In the genomic region with DNA sequence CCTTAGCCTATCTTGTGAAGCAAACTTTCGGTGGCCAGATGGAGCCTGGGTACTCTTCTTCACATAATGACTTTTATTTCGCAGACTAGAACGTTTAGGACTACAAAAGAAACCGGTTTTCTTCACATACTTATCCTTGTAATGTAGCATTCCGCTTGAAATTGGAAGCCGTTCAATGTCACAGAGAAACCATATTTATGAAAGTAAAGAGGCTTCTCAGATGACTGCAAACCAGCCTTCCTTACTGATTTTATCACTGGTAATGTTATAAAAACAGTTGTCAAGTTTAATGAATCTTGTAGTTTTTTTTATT, we compare ENCODE assay signal across 8 cellular contexts.
DNase-seq lines count a peak whose midpoint lies in the region; ATAC-seq and TF ChIP-seq lines count a peak whose summit lies in the region.

No MANE protein-coding gene starts in this region.

- H2BK5ac ChIP-seq in trophoblast cell (ENCODE audit: low read depth, low read length, poor library complexity): no peak overlapping the region

- no peak overlapping the region for H3K18ac ChIP-seq in trophoblast cell (ENCODE audit: low read length)

- H3K79me2 ChIP-seq in trophoblast cell (ENCODE audit: control insufficient read depth, insufficient read depth, low read length, poor library complexity): no peaks in the 10 kb centered on the region

- H4K91ac ChIP-seq in trophoblast cell (ENCODE audit: low read depth, low read length): no peak overlapping the region

- no peak for ATAC-seq in RWPE2 (ENCODE audit: low read depth)
- no peak for ATAC-seq in HG02840 (IDR thresholded peaks at IDR 0.05; ENCODE audit: low FRiP score, unreplicated experiment)

- H3K4ac ChIP-seq in trophoblast cell (ENCODE audit: low read depth, low read length): no peak overlapping the region

- peak overlapping the region; percentile 62 for H3K4me3 ChIP-seq in Caco-2 (ENCODE audit: low read depth, low read length)
- peak overlapping the region; percentile 29 for H3K4me3 ChIP-seq in RWPE2 (ENCODE audit: severe bottlenecking)
- peak overlapping the region; percentile 45 to 60 for H3K4me3 ChIP-seq in esophagus (ENCODE audit: low read depth in 1 of 2, low read length in 2 of 2)
- H3K4me3 ChIP-seq in trophoblast cell (ENCODE audit: low read depth, low read length): no peak overlapping the region

- intact Hi-C loops in Caco-2 (cut with micrococcal nuclease; ENCODE audit: unreplicated experiment): no loop called here

- peaks cover 4% of the 10 kb centered on the region for H3K79me1 ChIP-seq in trophoblast cell (ENCODE audit: low read length)

- BruUV-seq in Caco-2 (replicated peaks; lab: Mats Ljungman, UMichigan): no TSS peak

- H3K4me2 ChIP-seq in trophoblast cell (ENCODE audit: low read length): peak overlapping the region; percentile 55

- H2BK120ac ChIP-seq in trophoblast cell (ENCODE audit: insufficient read depth, low read length, poor library complexity): no peak overlapping the region

- H3K27me3 Mint-ChIP-seq in Caco-2 (ENCODE audit: insufficient read depth, unreplicated experiment): no peaks in the 10 kb centered on the region

- no peaks in the 10 kb centered on the region for H3K9me3 Mint-ChIP-seq in Caco-2 (ENCODE audit: unreplicated experiment)

- H3K14ac ChIP-seq in trophoblast cell (ENCODE audit: low read length): no peak overlapping the region

- TF ChIP-seq CTCF in Caco-2 (IDR thresholded peaks at IDR 0.05; ENCODE audit: insufficient read depth in 1 of 2, low read depth in 1 of 2, low read length in 1 of 2, severe bottlenecking in 1 of 2, unreplicated experiment in 1 of 2) (no peak), RWPE2 (IDR thresholded peaks at IDR 0.05; ENCODE audit: poor library complexity, severe bottlenecking) (no peak)

- H4K12ac ChIP-seq in trophoblast cell (ENCODE audit: low read depth, low read length): no peak overlapping the region

- H3K27ac Mint-ChIP-seq in Caco-2 (ENCODE audit: unreplicated experiment): peak overlapping the region; percentile 100

- peak overlapping the region; percentile 18 for H3K27ac ChIP-seq in RWPE2 (ENCODE audit: poor library complexity, severe bottlenecking)
- peak overlapping the region; percentile 90 to 98 for H3K27ac ChIP-seq in esophagus (ENCODE audit: low read depth in 2 of 2, low read length in 1 of 2)
- no peak overlapping the region for H3K27ac ChIP-seq in trophoblast cell (ENCODE audit: low read depth, low read length)

- no peak overlapping the region for H2BK12ac ChIP-seq in trophoblast cell (ENCODE audit: low read length)

- H3K4me3 Mint-ChIP-seq in Caco-2 (ENCODE audit: unreplicated experiment): peak overlapping the region; percentile 94

- DNase-seq in Caco-2: no peak
- DNase-seq in RWPE2 (ENCODE audit: low spot score): no peak
- DNase-seq in trophoblast cell: no peak
- no peak for DNase-seq in HuH-7.5 (ENCODE audit: low spot score)
- no peak for DNase-seq in NCI-H2227 (lab: John Stamatoyannopoulos, UW; ENCODE audit: unreplicated experiment)
- DNase-seq in NCI-H2196 (lab: John Stamatoyannopoulos, UW; ENCODE audit: unreplicated experiment): no peak

- H2AK5ac ChIP-seq in trophoblast cell (ENCODE audit: low read length): no peak overlapping the region

- POLR2A ChIA-PET in Caco-2 (lab: Charles Lee): interaction anchor here (1.2 to 1.4 kb wide), 6 partner anchors 13 to 134 kb away, joined by 6 to 11 read pairs (median 7); no protein-coding TSS in a partner anchor

- peak overlapping the region; percentile 61 for H4K8ac ChIP-seq in trophoblast cell (ENCODE audit: low read depth, low read length)

- H2AFZ ChIP-seq in trophoblast cell (ENCODE audit: insufficient read depth, low read length, poor library complexity): no peak overlapping the region

- no peak overlapping the region for H3K23ac ChIP-seq in trophoblast cell (ENCODE audit: low read length)

- H3K27me3 ChIP-seq in Caco-2 (replicated peaks; ENCODE audit: control insufficient read depth, insufficient read depth, low read length): no peaks in the 10 kb centered on the region
- no peaks in the 10 kb centered on the region for H3K27me3 ChIP-seq in RWPE2 (ENCODE audit: insufficient read depth, poor library complexity, severe bottlenecking)
- H3K27me3 ChIP-seq in esophagus (ENCODE audit: control insufficient read depth in 1 of 2, insufficient read depth in 2 of 2, low read length in 2 of 2): no peaks in the 10 kb centered on the region
- no peaks in the 10 kb centered on the region for H3K27me3 ChIP-seq in trophoblast cell (ENCODE audit: insufficient read depth, low read length)

- 24 to 27% methylated on average over 6 of the region's 6 CpGs for WGBS in esophagus, 2 donors
- no CpG with 5 or more reads among the region's 6 CpGs for WGBS in trophoblast cell (ENCODE audit: extremely low coverage, insufficient coverage, insufficient read length)

- H3K36me3 ChIP-seq in Caco-2 (ENCODE audit: control insufficient read depth, insufficient read depth, low read length) (no peaks in the 10 kb centered on the region), RWPE2 (ENCODE audit: low read depth) (no peaks in the 10 kb centered on the region), esophagus (ENCODE audit: control insufficient read depth in 2 of 2, insufficient read depth in 2 of 2, low read length in 1 of 2) (no peaks in the 10 kb centered on the region), trophoblast cell (ENCODE audit: control insufficient read depth in 1 of 2, insufficient read depth in 2 of 2, low read length in 2 of 2) (no peaks in the 10 kb centered on the region)

- no peaks in the 10 kb centered on the region for H3K4me1 Mint-ChIP-seq in Caco-2 (ENCODE audit: low read depth, unreplicated experiment)

- H3K9ac ChIP-seq in trophoblast cell (ENCODE audit: low read length): no peak overlapping the region

- CTCF ChIA-PET in Caco-2 (lab: Charles Lee): interaction anchor here (0.5 kb wide), 1 partner anchor 41 kb away, joined by 3 read pairs; no protein-coding TSS in a partner anchor

- peaks cover 26% of the 10 kb centered on the region for H3K36me3 Mint-ChIP-seq in Caco-2 (ENCODE audit: insufficient read depth, unreplicated experiment)

- H3K9me3 ChIP-seq in Caco-2: no peaks in the 10 kb centered on the region
- H3K9me3 ChIP-seq in RWPE2 (ENCODE audit: severe bottlenecking): no peaks in the 10 kb centered on the region
- H3K9me3 ChIP-seq in esophagus (ENCODE audit: control insufficient read depth in 2 of 2, insufficient read depth in 1 of 2, low read depth in 1 of 2, low read length in 1 of 2): no peaks in the 10 kb centered on the region
- H3K9me3 ChIP-seq in trophoblast cell (ENCODE audit: insufficient read depth, low read depth, low read length): no peaks in the 10 kb centered on the region

- 0 out of 2 replicates have a peak, but pooled peaks cover 4% of the 10 kb centered on the region for H3K4me1 ChIP-seq in Caco-2
- H3K4me1 ChIP-seq in RWPE2 (ENCODE audit: insufficient read depth, poor library complexity, severe bottlenecking): peaks cover 5% of the 10 kb centered on the region
- H3K4me1 ChIP-seq in esophagus (ENCODE audit: control insufficient read depth in 2 of 2, insufficient read depth in 2 of 2, low read length in 1 of 2): no peaks in the 10 kb centered on the region
- H3K4me1 ChIP-seq in trophoblast cell (ENCODE audit: control insufficient read depth in 1 of 2, insufficient read depth in 2 of 2, low read length in 2 of 2): no peaks in the 10 kb centered on the region
